In genomic region chr1:165637427-165637826, GRCh38 we compare ENCODE assay signal across 9 cellular contexts. TPM values are rescaled to one million over a fixed set of nuclear protein-coding genes. Genes with fewer than 3 reads are reported as not detected.
A peak's percentile ranks its signal among the peaks of the same experiment; 100 is the strongest.
DNase-seq lines count a peak whose midpoint lies in the region; ATAC-seq lines count a peak whose summit lies in the region.
"Had no signal": no experiment of that assay in that cellular context is flagged by ENCODE, and none has a peak within 500 bp of the region (broad histone marks: within the 10 kb centered on the region; RNA-seq: fewer than 3 reads in every experiment).

No MANE protein-coding gene starts in this region.

- peaks cover 59 to 67% of the 10 kb centered on the region in 2 donors for H3K4me1 ChIP-seq in duodenal mucosa (ENCODE audit: control insufficient read depth in 1 of 2, insufficient read depth in 2 of 2, low read length in 2 of 2)
- H3K4me1 ChIP-seq in subcutaneous abdominal adipose tissue (ENCODE audit: control insufficient read depth in 5 of 5, insufficient read depth in 5 of 5, low read length in 5 of 5): peaks cover 12 to 99% (median 95%) of the 10 kb centered on the region in 5 donors

- H3K36me3 ChIP-seq in duodenal mucosa (ENCODE audit: control insufficient read depth in 1 of 2, insufficient read depth in 2 of 2, low read length in 2 of 2) (peaks cover 4 to 13% of the 10 kb centered on the region in 2 donors), subcutaneous abdominal adipose tissue (ENCODE audit: control insufficient read depth in 5 of 5, insufficient read depth in 5 of 5, low read length in 5 of 5) (peaks cover 5 to 10% (median 7%) of the 10 kb centered on the region in 5 donors)

- peak; percentile 41 for DNase-seq in NCI-H226
- peak; percentile 76 for DNase-seq in left lobe of liver (ENCODE audit: low spot score)
- no peak for DNase-seq in NCI-H2171 (lab: John Stamatoyannopoulos, UW)
- DNase-seq: NCI-H446 had no signal

- peak; percentile 85 for ATAC-seq in left lobe of liver
- ATAC-seq in HG02840 (IDR thresholded peaks at IDR 0.05; ENCODE audit: low FRiP score, unreplicated experiment): no peak
- no peak for ATAC-seq in HG03439 (IDR thresholded peaks at IDR 0.05; ENCODE audit: unreplicated experiment)
- no peak for ATAC-seq in HG03378 (IDR thresholded peaks at IDR 0.05; ENCODE audit: unreplicated experiment)

- H3K27me3 ChIP-seq in duodenal mucosa (ENCODE audit: control insufficient read depth in 1 of 2, insufficient read depth in 2 of 2, low read length in 2 of 2) (no peaks in the 10 kb centered on the region), subcutaneous abdominal adipose tissue (ENCODE audit: control insufficient read depth in 5 of 5, insufficient read depth in 4 of 5, low read length in 5 of 5) (no peaks in the 10 kb centered on the region)

- no peaks in the 10 kb centered on the region for H3K9me3 ChIP-seq in duodenal mucosa (ENCODE audit: control insufficient read depth in 1 of 2, low read length in 2 of 2)
- H3K9me3 ChIP-seq in subcutaneous abdominal adipose tissue (ENCODE audit: control insufficient read depth in 5 of 5, low read length in 5 of 5): no peaks in the 10 kb centered on the region

- H3K9ac ChIP-seq in duodenal mucosa (ENCODE audit: low read depth in 1 of 2, low read length in 2 of 2) (peak overlapping the region in 1 of 2 donors; percentile 21), subcutaneous abdominal adipose tissue (ENCODE audit: low read length in 5 of 5) (peak overlapping the region; percentile 68 to 94 (median 83))

- H3K27ac ChIP-seq in duodenal mucosa (ENCODE audit: low read depth, low read length): peak overlapping the region; percentile 43
- peak overlapping the region; percentile 99 for H3K27ac ChIP-seq in subcutaneous abdominal adipose tissue (ENCODE audit: low read depth, low read length)

- no peak overlapping the region for H3K4me3 ChIP-seq in duodenal mucosa (ENCODE audit: low read depth in 1 of 2, low read length in 2 of 2)
- peak overlapping the region in 2 of 5 donors; percentile 23 to 25 for H3K4me3 ChIP-seq in subcutaneous abdominal adipose tissue (ENCODE audit: low read depth in 1 of 5, low read length in 5 of 5)

RNA-seq across cellular contexts. Expression of gene MGST3, which starts 6.4 kb away (rescaled TPM):
- 79.8 TPM for total RNA-seq in left lobe of liver
